Comparison of ENCODE assay signal across 18 cellular contexts in the genomic region with DNA sequence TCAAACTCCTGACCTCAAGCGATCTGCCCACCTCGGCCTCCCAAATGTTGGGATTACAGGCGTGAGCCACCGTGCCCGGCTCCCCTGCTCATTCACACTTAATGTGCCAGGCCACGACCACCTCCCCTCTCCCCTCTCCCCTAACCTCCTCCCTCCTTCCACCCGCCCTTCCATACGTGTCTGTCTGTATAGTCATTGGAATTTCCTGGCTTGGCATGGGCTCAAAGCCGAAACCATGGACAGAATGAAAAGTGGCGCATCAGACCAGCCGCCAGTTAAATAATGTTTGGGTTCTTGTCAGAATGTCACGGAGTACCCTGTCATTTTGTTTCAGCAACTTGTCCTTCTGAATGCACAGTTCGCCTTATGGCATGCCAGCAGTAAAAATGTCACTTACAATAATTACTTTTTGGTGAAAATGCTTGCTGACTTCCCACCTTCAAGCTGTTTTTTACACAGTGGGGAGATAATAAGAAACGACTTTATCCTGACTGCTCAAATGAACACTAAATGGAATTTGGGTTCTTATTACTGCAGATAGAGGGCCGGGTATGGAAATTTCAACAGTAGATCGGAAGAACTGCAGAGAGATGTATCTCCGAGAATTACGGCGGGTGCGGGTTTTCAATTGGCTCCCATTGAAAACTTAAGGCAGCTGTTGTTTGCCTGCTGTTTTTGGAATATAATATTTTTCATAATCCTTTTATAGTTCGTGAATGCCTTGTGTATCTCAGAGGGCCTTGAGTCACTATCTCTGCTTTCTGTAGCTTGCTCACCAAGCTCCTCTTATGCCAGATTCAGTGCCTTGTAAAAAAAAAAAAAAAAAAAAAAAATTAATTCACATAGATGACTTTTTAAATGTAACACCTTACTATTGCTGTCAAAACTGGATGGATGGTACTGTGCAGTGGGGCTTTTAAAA.
A peak's percentile ranks its signal among the peaks of the same experiment; 100 is the strongest.
DNase-seq lines count a peak whose midpoint lies in the region; ATAC-seq, FAIRE-seq and TF ChIP-seq lines count a peak whose summit lies in the region.
"Had no signal": no experiment of that assay in that cellular context is flagged by ENCODE, and none has a peak within 500 bp of the region (broad histone marks: within the 10 kb centered on the region; RNA-seq: fewer than 3 reads in every experiment).

No MANE protein-coding gene starts in this region.

- intact Hi-C loops in aorta (cut with DNase I), result no loop called here

- peak overlapping the region; percentile 6; the same call in 1 of the 2 replicates for H3K4me3 ChIP-seq in AG04449 (ENCODE audit: low read depth, low read length)
- no peak overlapping the region for H3K4me3 ChIP-seq in MG63
- H3K4me3 ChIP-seq in bronchial epithelial cell (ENCODE audit: low read depth, low read length), result no peak overlapping the region
- no peak overlapping the region for H3K4me3 ChIP-seq in aorta (ENCODE audit: low read length in 2 of 2)
- H3K4me3 ChIP-seq: skin epidermis had no signal

- H3K27ac ChIP-seq in aorta (ENCODE audit: low read depth in 1 of 2, low read length in 2 of 2), result no peak overlapping the region
- H3K27ac ChIP-seq: neutrophil, skin epidermis had no signal

- DNase-seq in AG04449 (ENCODE audit: low read depth, low spot score) (peak; percentile 21), MG63 (peak; percentile 61), bronchial epithelial cell (ENCODE audit: low read depth) (peak; percentile 40), left kidney (ENCODE audit: low read depth, low spot score) (peak; percentile 20), pons (ENCODE audit: low spot score) (no peak), aorta (no peak)
- DNase-seq: ACHN; activated CD4-positive, alpha-beta T cell treated with anti-CD3 and anti-CD28 coated beads for 36 hours; activated T-cell treated with anti-CD3 and anti-CD28 coated beads, Interleukin-2, amount 50 U/mL, for 24 hours; foreskin melanocyte; NCI-H1930; stimulated activated naive CD8-positive, alpha-beta T cell treated with anti-CD3 and anti-CD28 coated beads, Interleukin-15, Interleukin-2, amounts not matched to agents 100 U/mL and 50 U/mL, for 24 hours had no signal

- no peaks in the 10 kb centered on the region for H3K4me1 ChIP-seq in aorta (ENCODE audit: control insufficient read depth in 1 of 2, insufficient read depth in 2 of 2, low read length in 2 of 2)

- POLR2A ChIA-PET in AG04449 (lab: Yijun Ruan, JAX), result no interaction called here

- H3K27me3 ChIP-seq in MG63 (no peaks in the 10 kb centered on the region), bronchial epithelial cell (ENCODE audit: control insufficient read depth, insufficient read depth, low read length) (no peaks in the 10 kb centered on the region), aorta (ENCODE audit: control insufficient read depth in 1 of 2, insufficient read depth in 2 of 2, low read length in 1 of 2) (no peaks in the 10 kb centered on the region)
- H3K27me3 ChIP-seq: neutrophil had no signal

- 71 to 76% methylated on average over 21 of the region's 21 CpGs for WGBS in aorta, 2 donors

- no peak for FAIRE-seq in bronchial epithelial cell (lab: Jason Lieb, UNC)
- FAIRE-seq: H1 had no signal

- TF ChIP-seq CTCF in AG04449 (IDR thresholded peaks at IDR 0.05; ENCODE audit: insufficient read depth, low read length, missing control alignments) (no peak), bronchial epithelial cell (IDR thresholded peaks at IDR 0.05; ENCODE audit: insufficient read depth, low read length, severe bottlenecking) (no peak)

- no peak for ATAC-seq in HG03025 (IDR thresholded peaks at IDR 0.05; ENCODE audit: low FRiP score, unreplicated experiment)
- ATAC-seq in HG02610 (IDR thresholded peaks at IDR 0.05; ENCODE audit: unreplicated experiment), result no peak
- ATAC-seq in aorta (ENCODE audit: low FRiP score), result no peak
- ATAC-seq: activated CD4-positive, alpha-beta T cell treated with anti-CD3 and anti-CD28 coated beads for 36 hours; Right ventricle myocardium inferior; stimulated activated naive CD8-positive, alpha-beta T cell treated with anti-CD3 and anti-CD28 coated beads, Interleukin-15, Interleukin-2, amounts not matched to agents 100 U/mL and 50 U/mL, for 24 hours had no signal

- CTCF ChIA-PET in AG04449 (lab: Yijun Ruan, JAX), result interaction anchor here (1.3 kb wide), 1 partner anchor 535 kb away, joined by 4 read pairs; no protein-coding TSS in a partner anchor

- H3K36me3 ChIP-seq in MG63, result no peaks in the 10 kb centered on the region
- H3K36me3 ChIP-seq in bronchial epithelial cell (ENCODE audit: control insufficient read depth, insufficient read depth, low read length), result no peaks in the 10 kb centered on the region
- no peaks in the 10 kb centered on the region for H3K36me3 ChIP-seq in aorta (ENCODE audit: control insufficient read depth in 1 of 2, insufficient read depth in 2 of 2, low read length in 1 of 2)

- H3K9me3 ChIP-seq in MG63 (no peaks in the 10 kb centered on the region), aorta (ENCODE audit: control insufficient read depth, low read length) (no peaks in the 10 kb centered on the region)
- H3K9me3 ChIP-seq: neutrophil had no signal

Comparison
In these comparisons a context has a peak if more than half of its experiments do, and no peak if none do; other contexts are left out.
1. DNase-seq: peak in AG04449 (single experiment), MG63 (single experiment), bronchial epithelial cell (single experiment) and left kidney (single experiment); none in pons (single experiment) and aorta (0 of 2).